Comparison of ENCODE assay signal across 8 cellular contexts in the genomic region with DNA sequence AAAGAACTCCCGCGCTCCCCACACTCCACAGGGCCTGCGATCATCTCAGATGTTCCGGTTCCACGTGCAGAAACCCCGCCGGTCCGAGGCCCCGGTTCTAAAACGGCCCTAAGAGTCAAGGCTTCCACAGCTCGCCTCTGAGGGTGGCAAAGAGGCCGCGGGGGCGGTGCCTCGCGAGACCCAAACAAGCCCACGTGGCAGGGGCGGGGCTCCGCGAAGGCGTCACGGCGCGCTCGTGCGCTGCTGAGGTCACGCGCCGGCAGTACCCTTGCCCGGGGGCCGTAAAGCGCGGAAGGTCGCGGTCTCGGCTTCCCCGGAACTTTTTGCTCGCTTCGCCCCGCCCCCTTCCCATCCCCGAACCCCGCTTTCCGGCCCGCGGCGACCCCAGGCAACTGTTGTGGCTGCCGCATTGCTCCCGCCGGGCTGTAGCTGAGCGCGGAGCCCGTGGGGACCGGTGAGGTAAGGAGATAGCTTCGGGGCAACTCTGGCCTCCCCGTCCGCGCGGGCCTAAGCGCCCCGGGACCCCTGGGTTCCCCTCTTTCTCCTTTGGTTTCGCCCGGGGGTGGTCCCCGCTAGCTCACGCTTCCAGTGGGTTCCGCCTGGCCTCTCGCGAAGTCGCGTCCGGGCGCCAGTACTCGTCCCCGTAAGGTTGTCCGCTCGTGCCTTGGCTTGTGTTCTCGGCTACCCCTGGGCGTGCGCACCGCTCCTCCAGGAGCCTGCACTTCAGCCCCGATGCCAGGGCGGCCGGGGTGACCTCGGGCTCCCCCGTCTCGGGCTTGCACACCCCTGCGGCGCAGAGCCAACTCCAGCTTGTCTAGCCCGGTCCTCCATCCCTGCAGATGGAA. TPM values are rescaled to one million over a fixed set of nuclear protein-coding genes. Genes with fewer than 3 reads are reported as not detected.
DNase-seq lines count a peak whose midpoint lies in the region; ATAC-seq and TF ChIP-seq lines count a peak whose summit lies in the region.
"Not testable (repeated sequence)": the region's sequence is repeated elsewhere in the genome, so short reads cannot be mapped to it uniquely, and the experiment has no call there.

Gene PDPR (plus strand): TSS at position 351 of the 845 bp plus-strand sequence. CDS start 6,161 bp downstream, outside the sequence.

- not testable (repeated sequence) for H3K9me3 ChIP-seq in adrenal gland (replicated peaks in 1 of 3); heart right ventricle; tibial nerve

- peak within 1 kb of the TSS; percentile 13 to 89 (median 78) for H3K27ac ChIP-seq in adrenal gland
- peak within 1 kb of the TSS; percentile 71 to 90 (median 82) for H3K27ac ChIP-seq in heart right ventricle
- peak within 1 kb of the TSS; percentile 81 to 91 (median 86) for H3K27ac ChIP-seq in tibial nerve

- not testable (repeated sequence) for H3K36me3 ChIP-seq in adrenal gland (replicated peaks in 1 of 2); heart right ventricle; tibial nerve

- H3K4me1 ChIP-seq in adrenal gland (replicated peaks in 1 of 2): not testable (repeated sequence)
- H3K4me1 ChIP-seq in heart right ventricle: peaks cover 2 to 24% (median 5%) of the 10 kb centered on the region in 9 donors
- peaks cover 0 to 15% (median 0%) of the 10 kb centered on the region in 4 donors for H3K4me1 ChIP-seq in tibial nerve

- H3K4me3 ChIP-seq in adrenal gland (peak within 1 kb of the TSS; percentile 64 to 86 (median 76)), heart right ventricle (peak within 1 kb of the TSS; percentile 53 to 92 (median 74)), tibial nerve (peak within 1 kb of the TSS; percentile 57 to 81 (median 68))

- peak; percentile 23 to 88 for TF ChIP-seq EP300 in tibial nerve (IDR thresholded peaks at IDR 0.05)

- DNase-seq in GM13977 (ENCODE audit: low spot score) (peak; percentile 82), NCI-H146 (lab: John Stamatoyannopoulos, UW) (peak; percentile 72), T-helper 1 cell (peak; percentile 89 to 95 (median 92)), adrenal gland (peak; percentile 93 to 97 (median 94)), heart right ventricle (peak; percentile 94 to 96), pons (ENCODE audit: low spot score) (peak; percentile 64), tibial nerve (ENCODE audit: low spot score in 2 of 2) (peak; percentile 90 to 92)

- TF ChIP-seq CTCF in GM13977 (IDR thresholded peaks at IDR 0.05; ENCODE audit: extremely low read depth, insufficient read depth, missing control alignments); adrenal gland (IDR thresholded peaks at IDR 0.05); heart right ventricle (IDR thresholded peaks at IDR 0.05); tibial nerve (IDR thresholded peaks at IDR 0.05): not testable (repeated sequence)

- in situ Hi-C loops in GM13977 (cut with MboI; ENCODE audit: low pct_unique_long_range_greater_than_20kb, low sequenced_read_pairs, unreplicated experiment): not testable (repeated sequence)

- intact Hi-C loops in adrenal gland (cut with DNase I); heart right ventricle (cut with DNase I): not testable (repeated sequence)

- ATAC-seq in HG02870 (IDR thresholded peaks at IDR 0.05; ENCODE audit: unreplicated experiment): peak; percentile 90
- peak; percentile 98 to 99 (median 98) for ATAC-seq in heart right ventricle

- H3K27me3 ChIP-seq in adrenal gland, heart right ventricle, tibial nerve: not testable (repeated sequence)

- WGBS in adrenal gland, 4 donors: 0 to 2% (median 0%) methylated on average over 13 to 81 of the region's 88 CpGs
- 0% methylated on average over 73 to 87 of the region's 88 CpGs for WGBS in heart right ventricle, 2 donors
- 0% methylated on average over 43 of the region's 88 CpGs; no CpG with 5 or more reads in 1 of the 2 donors for WGBS in tibial nerve, 2 donors

- peak in 1 of 2 donors; percentile 46 for TF ChIP-seq POLR2A in adrenal gland (IDR thresholded peaks at IDR 0.05)
- TF ChIP-seq POLR2A in tibial nerve (IDR thresholded peaks at IDR 0.05): peak in 1 of 2 donors; percentile 66

RNA-seq across cellular contexts. Expression of gene PDPR, which starts in this region (rescaled TPM):
- total RNA-seq in adrenal gland (10 to 100 TPM; 14.6 to 58.7 (median 33.9) TPM), heart right ventricle (10 to 100 TPM; 19.5 to 44.5 (median 31.6) TPM), tibial nerve (10 to 100 TPM; 23.2 to 38.4 (median 25.8) TPM)
- polyA plus RNA-seq in adrenal gland (10 to 100 TPM in 2 of 3 donors, 1 to 10 TPM in 1; 8.2 to 16.3 (median 13.4) TPM), heart right ventricle (10 to 100 TPM in 1 of 2 donors, 1 to 10 TPM in 1; 4.4 to 10.2 TPM)

Comparison
In these comparisons a context has a peak if more than half of its experiments do, and no peak if none do; other contexts are left out.
1. Peak in every context shown above with its lines: DNase-seq, ATAC-seq, H3K4me3 ChIP-seq and H3K27ac ChIP-seq.